1 cellular context compared by ENCODE assay signal in the genomic region with DNA sequence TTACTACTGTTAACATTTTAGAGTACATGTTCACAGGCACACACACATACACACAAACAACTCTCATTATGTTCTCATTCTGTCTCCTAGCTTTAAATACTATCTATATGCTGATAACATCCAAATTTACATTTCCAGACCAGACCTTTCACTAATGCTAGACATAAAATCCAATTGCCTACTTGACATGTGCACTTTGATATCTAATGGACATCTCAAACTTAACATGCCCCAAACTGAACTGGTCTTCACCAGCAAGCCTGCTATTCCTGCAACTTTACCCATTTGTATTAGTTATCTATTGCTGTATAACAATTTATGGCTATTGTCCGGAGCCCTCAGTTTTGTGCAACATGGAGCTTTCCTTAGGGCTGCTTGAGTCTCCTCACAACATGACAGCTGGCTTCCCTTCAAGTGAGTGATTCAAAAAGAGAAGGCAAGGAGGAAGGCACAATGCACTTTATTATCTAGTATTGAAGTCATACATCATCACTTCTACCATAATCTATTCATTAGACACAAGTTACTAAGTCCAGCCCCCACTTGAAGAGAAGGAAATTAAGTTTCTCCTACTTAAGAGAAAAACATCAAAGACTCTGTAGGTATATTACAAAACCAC.
TF ChIP-seq lines count a peak whose summit lies in the region.

No MANE protein-coding gene starts in this region.

TF ChIP-seq in GM12878, 131 proteins besides CTCF, POLR2A, EP300 and RAD21 (continued from another document):
- TF ChIP-seq ZNF384 (IDR thresholded peaks at IDR 0.05; ENCODE audit: borderline replicate concordance, low read depth, low read length) (no peak), BCL11A (IDR thresholded peaks at IDR 0.05; ENCODE audit: low read depth, low read length) (no peak), TBL1XR1 (IDR thresholded peaks at IDR 0.05; ENCODE audit: low read depth, low read length) (no peak), CBX3 (IDR thresholded peaks at IDR 0.05; ENCODE audit: borderline replicate concordance, low read depth) (no peak), HDAC6 (IDR thresholded peaks at IDR 0.05; ENCODE audit: unreplicated experiment) (no peak)
- TF ChIP-seq, protein P1, sequence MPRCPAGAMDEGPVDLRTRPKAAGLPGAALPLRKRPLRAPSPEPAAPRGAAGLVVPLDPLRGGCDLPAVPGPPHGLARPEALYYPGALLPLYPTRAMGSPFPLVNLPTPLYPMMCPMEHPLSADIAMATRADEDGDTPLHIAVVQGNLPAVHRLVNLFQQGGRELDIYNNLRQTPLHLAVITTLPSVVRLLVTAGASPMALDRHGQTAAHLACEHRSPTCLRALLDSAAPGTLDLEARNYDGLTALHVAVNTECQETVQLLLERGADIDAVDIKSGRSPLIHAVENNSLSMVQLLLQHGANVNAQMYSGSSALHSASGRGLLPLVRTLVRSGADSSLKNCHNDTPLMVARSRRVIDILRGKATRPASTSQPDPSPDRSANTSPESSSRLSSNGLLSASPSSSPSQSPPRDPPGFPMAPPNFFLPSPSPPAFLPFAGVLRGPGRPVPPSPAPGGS (IDR thresholded peaks at IDR 0.05; ENCODE audit: borderline replicate concordance, insufficient read depth, low read depth, low read length, poor library complexity, severe bottlenecking) = no peak
- TF ChIP-seq, protein P2, sequence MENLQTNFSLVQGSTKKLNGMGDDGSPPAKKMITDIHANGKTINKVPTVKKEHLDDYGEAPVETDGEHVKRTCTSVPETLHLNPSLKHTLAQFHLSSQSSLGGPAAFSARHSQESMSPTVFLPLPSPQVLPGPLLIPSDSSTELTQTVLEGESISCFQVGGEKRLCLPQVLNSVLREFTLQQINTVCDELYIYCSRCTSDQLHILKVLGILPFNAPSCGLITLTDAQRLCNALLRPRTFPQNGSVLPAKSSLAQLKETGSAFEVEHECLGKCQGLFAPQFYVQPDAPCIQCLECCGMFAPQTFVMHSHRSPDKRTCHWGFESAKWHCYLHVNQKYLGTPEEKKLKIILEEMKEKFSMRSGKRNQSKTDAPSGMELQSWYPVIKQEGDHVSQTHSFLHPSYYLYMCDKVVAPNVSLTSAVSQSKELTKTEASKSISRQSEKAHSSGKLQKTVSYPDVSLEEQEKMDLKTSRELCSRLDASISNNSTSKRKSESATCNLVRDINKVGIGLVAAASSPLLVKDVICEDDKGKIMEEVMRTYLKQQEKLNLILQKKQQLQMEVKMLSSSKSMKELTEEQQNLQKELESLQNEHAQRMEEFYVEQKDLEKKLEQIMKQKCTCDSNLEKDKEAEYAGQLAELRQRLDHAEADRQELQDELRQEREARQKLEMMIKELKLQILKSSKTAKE (IDR thresholded peaks at IDR 0.05; ENCODE audit: low read depth, poor library complexity, severe bottlenecking) = no peak
- TF ChIP-seq, protein P3, sequence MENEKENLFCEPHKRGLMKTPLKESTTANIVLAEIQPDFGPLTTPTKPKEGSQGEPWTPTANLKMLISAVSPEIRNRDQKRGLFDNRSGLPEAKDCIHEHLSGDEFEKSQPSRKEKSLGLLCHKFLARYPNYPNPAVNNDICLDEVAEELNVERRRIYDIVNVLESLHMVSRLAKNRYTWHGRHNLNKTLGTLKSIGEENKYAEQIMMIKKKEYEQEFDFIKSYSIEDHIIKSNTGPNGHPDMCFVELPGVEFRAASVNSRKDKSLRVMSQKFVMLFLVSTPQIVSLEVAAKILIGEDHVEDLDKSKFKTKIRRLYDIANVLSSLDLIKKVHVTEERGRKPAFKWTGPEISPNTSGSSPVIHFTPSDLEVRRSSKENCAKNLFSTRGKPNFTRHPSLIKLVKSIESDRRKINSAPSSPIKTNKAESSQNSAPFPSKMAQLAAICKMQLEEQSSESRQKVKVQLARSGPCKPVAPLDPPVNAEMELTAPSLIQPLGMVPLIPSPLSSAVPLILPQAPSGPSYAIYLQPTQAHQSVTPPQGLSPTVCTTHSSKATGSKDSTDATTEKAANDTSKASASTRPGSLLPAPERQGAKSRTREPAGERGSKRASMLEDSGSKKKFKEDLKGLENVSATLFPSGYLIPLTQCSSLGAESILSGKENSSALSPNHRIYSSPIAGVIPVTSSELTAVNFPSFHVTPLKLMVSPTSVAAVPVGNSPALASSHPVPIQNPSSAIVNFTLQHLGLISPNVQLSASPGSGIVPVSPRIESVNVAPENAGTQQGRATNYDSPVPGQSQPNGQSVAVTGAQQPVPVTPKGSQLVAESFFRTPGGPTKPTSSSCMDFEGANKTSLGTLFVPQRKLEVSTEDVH (IDR thresholded peaks at IDR 0.05; ENCODE audit: low read depth, partially characterized antibody) = no peak
TF ChIP-seq in GM12878: peak in this region for 0.
